In genomic region chr6:5499644-5500306, GRCh38 we compare ENCODE assay signal across 13 cellular contexts.
DNase-seq lines count a peak whose midpoint lies in the region; ATAC-seq and TF ChIP-seq lines count a peak whose summit lies in the region.
"Had no signal": no experiment of that assay in that cellular context is flagged by ENCODE, and none has a peak within 500 bp of the region (broad histone marks: within the 10 kb centered on the region; RNA-seq: fewer than 3 reads in every experiment).

No MANE protein-coding gene starts in this region.

- no peaks in the 10 kb centered on the region for H4K20me1 ChIP-seq in MM.1S (ENCODE audit: insufficient read depth, low read length)

- CTCF ChIA-PET in RWPE1 (lab: Yijun Ruan, JAX), result interaction anchor here (0.6 to 0.7 kb wide), 2 partner anchors 72 to 500 kb away, joined by 3 read pairs; no protein-coding TSS in a partner anchor
- CTCF ChIA-PET in Caco-2 (lab: Charles Lee), result no interaction called here

- H3K79me2 ChIP-seq in MM.1S (ENCODE audit: low read length), result no peaks in the 10 kb centered on the region

- H3K9ac ChIP-seq in MM.1S (ENCODE audit: low read length), result no peak overlapping the region

- H3K36me3 ChIP-seq in MM.1S (replicated peaks; ENCODE audit: insufficient read depth, low read length) (no peaks in the 10 kb centered on the region), Caco-2 (ENCODE audit: control insufficient read depth, insufficient read depth, low read length) (no peaks in the 10 kb centered on the region)
- H3K36me3 ChIP-seq: upper lobe of left lung had no signal

- peaks cover 20% of the 10 kb centered on the region for H3K36me3 Mint-ChIP-seq in activated T-cell treated with anti-CD3 and anti-CD28 coated beads, Interleukin-2, amount 50 U/mL, for 24 hours (ENCODE audit: low read depth)
- no peaks in the 10 kb centered on the region for H3K36me3 Mint-ChIP-seq in Caco-2 (ENCODE audit: insufficient read depth, unreplicated experiment)

- H3K4me3 ChIP-seq in epithelial cell of esophagus (ENCODE audit: low read length), result no peak overlapping the region
- H3K4me3 ChIP-seq in MM.1S (ENCODE audit: low read length), result no peak overlapping the region
- H3K4me3 ChIP-seq in Caco-2 (ENCODE audit: low read depth, low read length), result no peak overlapping the region
- H3K4me3 ChIP-seq: upper lobe of left lung had no signal

- H2AFZ ChIP-seq in MM.1S (ENCODE audit: low read length), result no peak overlapping the region

- no peak for TF ChIP-seq CTCF in RWPE1 (conservative IDR thresholded peaks at IDR 0.05; ENCODE audit: low read depth)
- no peak for TF ChIP-seq CTCF in epithelial cell of esophagus (IDR thresholded peaks at IDR 0.05; ENCODE audit: insufficient read depth, low read depth, low read length, missing control alignments)
- no peak for TF ChIP-seq CTCF in MM.1S (IDR thresholded peaks at IDR 0.05; ENCODE audit: low read length)
- no peak for TF ChIP-seq CTCF in Caco-2 (IDR thresholded peaks at IDR 0.05; ENCODE audit: insufficient read depth in 1 of 2, low read depth in 1 of 2, low read length in 1 of 2, severe bottlenecking in 1 of 2, unreplicated experiment in 1 of 2)

- H3K4me1 ChIP-seq in MM.1S (ENCODE audit: low read length) (no peaks in the 10 kb centered on the region), Caco-2 (no peaks in the 10 kb centered on the region)
- H3K4me1 ChIP-seq: upper lobe of left lung had no signal

- H3K9me3 Mint-ChIP-seq in activated T-cell treated with anti-CD3 and anti-CD28 coated beads, Interleukin-2, amount 50 U/mL, for 24 hours, result no peaks in the 10 kb centered on the region
- no peaks in the 10 kb centered on the region for H3K9me3 Mint-ChIP-seq in Caco-2 (ENCODE audit: unreplicated experiment)
- H3K9me3 Mint-ChIP-seq: naive B cell had no signal

- H3K9me2 ChIP-seq in MM.1S (replicated peaks; ENCODE audit: insufficient read depth, low read length), result no peaks in the 10 kb centered on the region

- peaks cover 29% of the 10 kb centered on the region for H3K4me1 Mint-ChIP-seq in activated T-cell treated with anti-CD3 and anti-CD28 coated beads, Interleukin-2, amount 50 U/mL, for 24 hours (ENCODE audit: low read depth)
- peaks cover 6% of the 10 kb centered on the region for H3K4me1 Mint-ChIP-seq in Caco-2 (ENCODE audit: low read depth, unreplicated experiment)
- H3K4me1 Mint-ChIP-seq: naive B cell had no signal

- POLR2A ChIA-PET in RWPE1 (lab: Yijun Ruan, JAX; ENCODE audit: low non-redundant PET) (no interaction called here), Caco-2 (lab: Charles Lee) (no interaction called here)

- no peak for DNase-seq in activated T-cell treated with anti-CD3 and anti-CD28 coated beads, Interleukin-2, amount 50 U/mL, for 24 hours
- DNase-seq in activated T-cell treated with anti-CD3 and anti-CD28 coated beads, Interleukin-2, amount 50 U/mL, for 1 hour, result no peak
- DNase-seq in RWPE1 (ENCODE audit: low spot score) (peak; percentile 28), epithelial cell of esophagus (ENCODE audit: low read depth) (peak; percentile 54), retina (peak; percentile 28), MM.1S (no peak), Caco-2 (no peak)
- DNase-seq: cortex of kidney; naive B cell; NCI-H2227 treated with DMSO at 0.1 percent for 48 hours; stimulated activated CD4-positive, alpha-beta T cell treated with anti-CD3 and anti-CD28 coated beads, Interleukin-4, amount 100 ng/mL, for 1 hour; upper lobe of left lung had no signal

- no TSS peak for BruUV-seq in Caco-2 (replicated peaks; lab: Mats Ljungman, UMichigan)

- no peaks in the 10 kb centered on the region for H3K27me3 Mint-ChIP-seq in activated T-cell treated with anti-CD3 and anti-CD28 coated beads, Interleukin-2, amount 50 U/mL, for 24 hours
- H3K27me3 Mint-ChIP-seq in Caco-2 (ENCODE audit: insufficient read depth, unreplicated experiment), result no peaks in the 10 kb centered on the region
- H3K27me3 Mint-ChIP-seq: naive B cell had no signal

- intact Hi-C loops in Caco-2 (cut with micrococcal nuclease; ENCODE audit: unreplicated experiment), result no loop called here

- H3K9me3 ChIP-seq in MM.1S (replicated peaks; ENCODE audit: insufficient read depth, low read length), result no peaks in the 10 kb centered on the region
- H3K9me3 ChIP-seq in Caco-2, result no peaks in the 10 kb centered on the region
- H3K9me3 ChIP-seq: upper lobe of left lung had no signal

- no peaks in the 10 kb centered on the region for H3K27me3 ChIP-seq in MM.1S (replicated peaks; ENCODE audit: insufficient read depth, low read length)
- no peaks in the 10 kb centered on the region for H3K27me3 ChIP-seq in Caco-2 (replicated peaks; ENCODE audit: control insufficient read depth, insufficient read depth, low read length)
- H3K27me3 ChIP-seq: upper lobe of left lung had no signal

- no peaks in the 10 kb centered on the region for H3F3A ChIP-seq in MM.1S (ENCODE audit: insufficient read depth, low read length)

- H3K4me3 Mint-ChIP-seq in activated T-cell treated with anti-CD3 and anti-CD28 coated beads, Interleukin-2, amount 50 U/mL, for 24 hours, result no peak overlapping the region
- H3K4me3 Mint-ChIP-seq in Caco-2 (ENCODE audit: unreplicated experiment), result no peak overlapping the region
- H3K4me3 Mint-ChIP-seq: naive B cell had no signal

- peak overlapping the region; percentile 42 for H3K27ac Mint-ChIP-seq in activated T-cell treated with anti-CD3 and anti-CD28 coated beads, Interleukin-2, amount 50 U/mL, for 24 hours
- H3K27ac Mint-ChIP-seq in Caco-2 (ENCODE audit: unreplicated experiment), result no peak overlapping the region

- ATAC-seq in GM18858 (IDR thresholded peaks at IDR 0.05; ENCODE audit: unreplicated experiment), result no peak

- no peak overlapping the region for H3K4me2 ChIP-seq in MM.1S (ENCODE audit: low read depth, low read length)

- no peak overlapping the region for H3K27ac ChIP-seq in RWPE1
- no peak overlapping the region for H3K27ac ChIP-seq in MM.1S (ENCODE audit: low read length)
- H3K27ac ChIP-seq: upper lobe of left lung had no signal

Comparison
In these comparisons a context has a peak if more than half of its experiments do, and no peak if none do; other contexts are left out.
1. DNase-seq: peak in RWPE1 (single experiment), epithelial cell of esophagus (single experiment) and retina (single experiment); none in activated T-cell treated with anti-CD3 and anti-CD28 coated beads, Interleukin-2, amount 50 U/mL, for 24 hours (single experiment), activated T-cell treated with anti-CD3 and anti-CD28 coated beads, Interleukin-2, amount 50 U/mL, for 1 hour (single experiment), MM.1S (single experiment) and Caco-2 (0 of 2).